ENCODE assay signal across 10 cellular contexts in genomic region chr20:63534831-63535651, GRCh38. TPM values are rescaled to one million over a fixed set of nuclear protein-coding genes. Genes with fewer than 3 reads are reported as not detected.
DNase-seq lines count a peak whose midpoint lies in the region; ATAC-seq and TF ChIP-seq lines count a peak whose summit lies in the region.
"Had no signal": no experiment of that assay in that cellular context is flagged by ENCODE, and none has a peak within 500 bp of the region (broad histone marks: within the 10 kb centered on the region; RNA-seq: fewer than 3 reads in every experiment).

No MANE protein-coding gene starts in this region.

- H3K4me1 ChIP-seq in A673 (ENCODE audit: insufficient read depth, low read length, poor library complexity, severe bottlenecking) (peaks cover 5% of the 10 kb centered on the region), foreskin keratinocyte (peaks cover 3% of the 10 kb centered on the region)

- no peaks in the 10 kb centered on the region for H3K36me3 ChIP-seq in A673 (ENCODE audit: insufficient read depth, low read length, poor library complexity, severe bottlenecking)
- H3K36me3 ChIP-seq: thoracic aorta had no signal

- no TSS peak for BruUV-seq in A673 (replicated peaks; lab: Mats Ljungman, UMichigan)

- POLR2A ChIA-PET in A673 (lab: Charles Lee; ENCODE audit: low non-redundant PET) = no interaction called here

- CTCF ChIA-PET in A673 (lab: Charles Lee) = no interaction called here

- TF ChIP-seq CTCF in A673 (conservative IDR thresholded peaks at IDR 0.05; ENCODE audit: low read depth, low read length) (no peak), foreskin keratinocyte (conservative IDR thresholded peaks at IDR 0.05) (no peak)

- H3K4me3 ChIP-seq in A673 (ENCODE audit: low read depth, low read length, poor library complexity, severe bottlenecking) = no peak overlapping the region
- H3K4me3 ChIP-seq: thoracic aorta had no signal

- peak; percentile 36 for DNase-seq in A673 (ENCODE audit: low spot score)
- peak; percentile 1 for DNase-seq in MV-4-11 (lab: John Stamatoyannopoulos, UW)
- DNase-seq in foreskin keratinocyte = peak; percentile 62 to 70
- DNase-seq in dedifferentiated amniotic fluid mesenchymal stem cell (ENCODE audit: extremely low spot score) = no peak
- DNase-seq: NCI-H1436; stimulated activated CD4-positive, alpha-beta T cell treated with anti-CD3 and anti-CD28 coated beads, Interleukin-1b, Interleukin-23, amount 100 ng/mL, for 48 hours had no signal

- intact Hi-C loops in A673 (cut with micrococcal nuclease; ENCODE audit: unreplicated experiment) = loop anchor here (5.0 kb wide), 3 partner anchors 252 to 587 kb away; partner anchors contain the start of gene SAMD10

- H3K27me3 ChIP-seq in A673 (replicated peaks; ENCODE audit: insufficient read depth, low read depth, low read length, poor library complexity) = no peaks in the 10 kb centered on the region
- no peaks in the 10 kb centered on the region for H3K27me3 ChIP-seq in foreskin keratinocyte

- H3K9me3 ChIP-seq in A673 (ENCODE audit: low read depth, low read length, poor library complexity, severe bottlenecking) = no peaks in the 10 kb centered on the region
- H3K9me3 ChIP-seq: thoracic aorta had no signal

- ATAC-seq in foreskin keratinocyte (peak; percentile 13), HG03039 (IDR thresholded peaks at IDR 0.05; ENCODE audit: unreplicated experiment) (no peak), GM19023 (IDR thresholded peaks at IDR 0.05; ENCODE audit: unreplicated experiment) (no peak)

- H3K27ac ChIP-seq in A673 (ENCODE audit: low read depth, low read length, poor library complexity, severe bottlenecking) (no peak overlapping the region), foreskin keratinocyte (no peak overlapping the region)

RNA-seq across cellular contexts. Expression of gene PTK6, which starts 2.1 kb away (rescaled TPM):
- total RNA-seq in A673 (2021) (not detected in 2 replicates), foreskin keratinocyte (15.7 and 21.8 TPM in 2 replicates)
- 15.2 and 22.0 TPM in 2 replicates for polyA plus RNA-seq in foreskin keratinocyte

RNA-seq across cellular contexts. Expression of gene SRMS, which starts 12.5 kb away (rescaled TPM):
- total RNA-seq in A673 (2021) = not detected in 2 replicates
- total RNA-seq in foreskin keratinocyte = 0.11 and 0.17 TPM in 2 replicates
- 0.04 and 0.09 TPM in 2 replicates for polyA plus RNA-seq in foreskin keratinocyte
- total RNA-seq: CD8-positive, alpha-beta memory T cell; thoracic aorta had no signal
- polyA plus RNA-seq: CD8-positive, alpha-beta memory T cell had no signal

RNA-seq across cellular contexts. Expression of gene PPDPF, which starts 14.5 kb away (rescaled TPM):
- total RNA-seq in A673 (2021) (148 and 176 TPM in 2 replicates), foreskin keratinocyte (181 and 190 TPM in 2 replicates)
- 575 and 701 TPM in 2 replicates for polyA plus RNA-seq in foreskin keratinocyte

RNA-seq across cellular contexts. Expression of gene FNDC11, which starts 18.9 kb away (rescaled TPM):
- total RNA-seq in A673 (2021) (0.21 and 0.37 TPM in 2 replicates), foreskin keratinocyte (0.53 and 0.78 TPM in 2 replicates)
- polyA plus RNA-seq in foreskin keratinocyte = 0.67 and 0.68 TPM in 2 replicates
- polyA plus RNA-seq: CD8-positive, alpha-beta memory T cell had no signal

RNA-seq across cellular contexts. Expression of gene EEF1A2, which starts 36.2 kb away (rescaled TPM):
- total RNA-seq in A673 (2021) (7.5 and 13.7 TPM in 2 replicates), foreskin keratinocyte (0.04 TPM in 1 of 2 replicates, not detected in the other)
- 0.08 and 0.09 TPM in 2 replicates for polyA plus RNA-seq in foreskin keratinocyte

Comparison
In these comparisons a context has a peak if more than half of its experiments do, and no peak if none do; other contexts are left out.
1. RNA of gene PTK6, which starts 2.1 kb away (total RNA-seq): 15.7 to 21.8 TPM in foreskin keratinocyte; not detected in A673; every median in the first group is over 10 times any median in the second.